ENCODE assay signal across 28 cellular contexts in genomic region chr15:81710328-81710727, GRCh38.
DNase-seq lines count a peak whose midpoint lies in the region; ATAC-seq, FAIRE-seq and TF ChIP-seq lines count a peak whose summit lies in the region.
"Had no signal": no experiment of that assay in that cellular context is flagged by ENCODE, and none has a peak within 500 bp of the region (broad histone marks: within the 10 kb centered on the region; RNA-seq: fewer than 3 reads in every experiment).

No MANE protein-coding gene starts in this region.

- intact Hi-C loops in pancreas (cut with DNase I), result no loop called here

- no peaks in the 10 kb centered on the region for H3K4me1 ChIP-seq in pancreas
- H3K4me1 ChIP-seq in BE2C, result no peaks in the 10 kb centered on the region
- H3K4me1 ChIP-seq: A549, BLaER1 had no signal

- FAIRE-seq in G401.6 (lab: Jason Lieb, UNC) (peak; percentile 65), endometrium (lab: Jason Lieb, UNC) (peak; percentile 57), pancreas (lab: Jason Lieb, UNC) (peak; percentile 37)
- FAIRE-seq: GM12891, GM19239 had no signal

- H3K9me3 Mint-ChIP-seq in WTC11, result peaks cover 4% of the 10 kb centered on the region

- H3K27ac Mint-ChIP-seq in WTC11, result no peak overlapping the region
- H3K27ac Mint-ChIP-seq: B cell; CD14-positive monocyte; CD4-positive, alpha-beta memory T cell; CD4-positive, CD25-positive, alpha-beta regulatory T cell; CD8-positive, alpha-beta memory T cell had no signal

- H3K27me3 ChIP-seq in pancreas (no peaks in the 10 kb centered on the region), BE2C (no peaks in the 10 kb centered on the region)
- H3K27me3 ChIP-seq: BLaER1 had no signal

- peaks cover 6% of the 10 kb centered on the region for H3K36me3 Mint-ChIP-seq in WTC11
- H3K36me3 Mint-ChIP-seq: CD14-positive monocyte; CD4-positive, alpha-beta memory T cell; CD4-positive, CD25-positive, alpha-beta regulatory T cell; CD8-positive, alpha-beta memory T cell had no signal

- H3K36me3 ChIP-seq in pancreas (no peaks in the 10 kb centered on the region), BE2C (no peaks in the 10 kb centered on the region)
- H3K36me3 ChIP-seq: BLaER1 had no signal

- H3K27me3 Mint-ChIP-seq in WTC11 (ENCODE audit: low read depth), result no peaks in the 10 kb centered on the region
- H3K27me3 Mint-ChIP-seq: CD4-positive, alpha-beta memory T cell; CD4-positive, CD25-positive, alpha-beta regulatory T cell had no signal

- TF ChIP-seq CTCF in WTC11 (IDR thresholded peaks at IDR 0.05) (no peak), pancreas (IDR thresholded peaks at IDR 0.05) (no peak), BE2C (IDR thresholded peaks at IDR 0.05; ENCODE audit: low read depth, low read length) (no peak)

- H3K4me1 Mint-ChIP-seq in WTC11, result peaks cover 20% of the 10 kb centered on the region
- H3K4me1 Mint-ChIP-seq: B cell; CD14-positive monocyte; CD4-positive, alpha-beta memory T cell; CD4-positive, CD25-positive, alpha-beta regulatory T cell; CD8-positive, alpha-beta memory T cell had no signal

- H3K9me3 ChIP-seq in pancreas (no peaks in the 10 kb centered on the region), BE2C (no peaks in the 10 kb centered on the region)
- H3K9me3 ChIP-seq: A549, BLaER1 had no signal

- POLR2A ChIA-PET in WTC11 (lab: Charles Lee), result no interaction called here

- no peak overlapping the region for H3K4me3 Mint-ChIP-seq in WTC11
- H3K4me3 Mint-ChIP-seq: B cell; CD14-positive monocyte; CD4-positive, alpha-beta memory T cell; CD4-positive, CD25-positive, alpha-beta regulatory T cell had no signal

- WGBS in pancreas, 2 donors, result 88 to 93% methylated on average over 8 of the region's 8 CpGs

- ATAC-seq in WTC11 (no peak), pancreas (no peak), GM21576 (IDR thresholded peaks at IDR 0.05; ENCODE audit: unreplicated experiment) (no peak), GM21528 (IDR thresholded peaks at IDR 0.05; ENCODE audit: low FRiP score, unreplicated experiment) (no peak)
- ATAC-seq: A549 had no signal

- H3K4me3 ChIP-seq in pancreas (no peak overlapping the region), BE2C (ENCODE audit: low read depth, low read length) (no peak overlapping the region)
- H3K4me3 ChIP-seq: A549, BLaER1 had no signal

- CTCF ChIA-PET in WTC11 (lab: Charles Lee), result no interaction called here

- no peak for DNase-seq in WTC11 (ENCODE audit: low spot score)
- DNase-seq in pancreas, result no peak
- no peak for DNase-seq in BE2C
- no peak for DNase-seq in NCI-H187 (lab: John Stamatoyannopoulos, UW)
- DNase-seq: AML-193; C1 segment of cervical spinal cord; CD4-positive, alpha-beta memory T cell; CD4-positive, CD25-positive, alpha-beta regulatory T cell; CD8-positive, alpha-beta memory T cell; COR-L47; DMS 273 treated with DMSO at 0.1 percent for 48 hours; DMS153; DMS53; DMS79; DND-41; EL; GF-D8 had no signal

- no peak overlapping the region for H3K27ac ChIP-seq in pancreas
- H3K27ac ChIP-seq: 22Rv1, A549, BLaER1 had no signal

TF ChIP-seq in WTC11, 78 proteins besides CTCF, POLR2A, EP300 and RAD21:
- TF ChIP-seq TP53 (CRISPR knock-in tag; IDR thresholded peaks at IDR 0.05) (no peak), FOXK1 (CRISPR knock-in tag; IDR thresholded peaks at IDR 0.05) (no peak), HMGA2 (CRISPR knock-in tag; IDR thresholded peaks at IDR 0.05) (peak; percentile 84), ZBTB43 (CRISPR knock-in tag; IDR thresholded peaks at IDR 0.05) (no peak), HMGXB4 (CRISPR knock-in tag; IDR thresholded peaks at IDR 0.05) (no peak)
